In the genomic region with DNA sequence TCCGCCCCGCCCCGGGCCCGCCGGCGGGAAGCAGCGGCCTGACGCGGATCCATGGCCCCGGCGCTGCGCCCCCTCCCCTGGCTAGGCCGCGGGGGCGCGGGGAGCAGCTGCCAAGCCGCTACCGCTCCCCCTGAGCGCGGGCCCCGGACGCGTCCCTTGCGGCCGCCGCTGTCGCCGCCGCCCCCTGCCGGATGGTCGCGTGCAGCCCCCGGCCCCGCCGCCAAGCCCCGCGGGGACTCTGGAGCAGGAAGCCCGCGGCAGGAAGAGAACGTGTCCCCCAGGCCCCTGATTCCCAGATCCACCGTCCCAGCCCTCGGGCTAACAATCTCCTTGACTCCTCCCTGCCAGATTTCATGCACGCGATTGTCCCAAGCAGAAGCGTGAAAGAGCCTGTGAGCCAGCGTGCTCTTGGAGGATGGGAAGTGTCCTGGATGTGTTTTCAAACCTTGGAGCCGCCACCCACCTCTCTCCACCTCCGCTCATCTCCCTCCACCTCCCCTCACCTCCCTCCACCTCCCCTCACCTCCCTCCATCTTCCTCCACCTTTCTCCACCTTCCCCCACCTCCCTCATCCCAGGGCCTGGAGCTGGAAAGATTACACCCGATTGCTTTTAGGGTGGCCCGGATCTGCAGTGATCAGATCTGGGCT, we compare ENCODE assay signal across 9 cellular contexts. TPM values are rescaled to one million over a fixed set of nuclear protein-coding genes. Genes with fewer than 3 reads are reported as not detected.
DNase-seq lines count a peak whose midpoint lies in the region; ATAC-seq, FAIRE-seq and TF ChIP-seq lines count a peak whose summit lies in the region.
"Had no signal": no experiment of that assay in that cellular context is flagged by ENCODE, and none has a peak within 500 bp of the region (broad histone marks: within the 10 kb centered on the region; RNA-seq: fewer than 3 reads in every experiment).

No MANE protein-coding gene starts in this region.

- no peak for FAIRE-seq in GM18507 (lab: Jason Lieb, UNC)

- H3K27ac ChIP-seq in SJSA1 (peak overlapping the region; percentile 87), heart left ventricle (peak overlapping the region; percentile 21 to 86 (median 79))
- H3K27ac ChIP-seq: HL-60 had no signal

- H3K9ac ChIP-seq in adipocyte (ENCODE audit: low read length): peak overlapping the region; percentile 86

- H3K9me3 ChIP-seq in SJSA1 (replicated peaks) (no peaks in the 10 kb centered on the region), adipocyte (ENCODE audit: control insufficient read depth, low read length) (no peaks in the 10 kb centered on the region), heart left ventricle (no peaks in the 10 kb centered on the region)

- H3K4me3 ChIP-seq in AG04449 (ENCODE audit: low read depth, low read length) (peak overlapping the region; percentile 58), SJSA1 (peak overlapping the region; percentile 57), adipocyte (ENCODE audit: low read length) (peak overlapping the region; percentile 79), heart left ventricle (peak overlapping the region; percentile 47 to 73 (median 64))

- intact Hi-C loops in heart left ventricle (cut with DNase I) (loop anchor here in 7 of 10 donors (2.0 to 10.0 kb wide), 6 partner anchors 226 to 311 kb away; a partner anchor contains a TSS), posterior cingulate gyrus (cut with DNase I) (loop anchor here (2.0 to 10.0 kb wide), 4 partner anchors 62 to 311 kb away; a partner anchor contains a TSS)

- DNase-seq in AG04449 (ENCODE audit: low read depth, low spot score) (no peak), GM18507 (ENCODE audit: extremely low spot score, insufficient read length, low read depth) (peak; percentile 18), SJSA1 (ENCODE audit: low read depth in 1 of 2, low spot score in 2 of 2) (peak; percentile 57 to 80), adipocyte (ENCODE audit: low read depth) (peak; percentile 76), heart left ventricle (peak; percentile 47 to 79 (median 57)), posterior cingulate gyrus (peak; percentile 29 to 91 (median 48)), SIG-M5 treated with dmso at 0.1 percent for 504 hours (lab: John Stamatoyannopoulos, UW; ENCODE audit: unreplicated experiment) (no peak)

- ATAC-seq in HG03097 (IDR thresholded peaks at IDR 0.05; ENCODE audit: low FRiP score, unreplicated experiment): peak; percentile 64
- peak; percentile 18 to 65 (median 58) for ATAC-seq in heart left ventricle

- POLR2A ChIA-PET in AG04449 (lab: Yijun Ruan, JAX): interaction anchor here (0.7 to 1.0 kb wide), 2 partner anchors 11 to 30 kb away, joined by 3 read pairs; no protein-coding TSS in a partner anchor

- H3K4me1 ChIP-seq in SJSA1 (replicated peaks): peaks cover 43% of the 10 kb centered on the region
- H3K4me1 ChIP-seq in adipocyte (ENCODE audit: control insufficient read depth, insufficient read depth, low read length): peaks cover 38% of the 10 kb centered on the region
- H3K4me1 ChIP-seq in heart left ventricle: peaks cover 0 to 29% (median 13%) of the 10 kb centered on the region in 12 donors

- WGBS in heart left ventricle, 4 donors: 1 to 10% (median 3%) methylated on average over 8 to 50 of the region's 50 CpGs

- H3K27me3 ChIP-seq in SJSA1 (replicated peaks) (no peaks in the 10 kb centered on the region), adipocyte (replicated peaks; ENCODE audit: control insufficient read depth, insufficient read depth, low read length) (no peaks in the 10 kb centered on the region), heart left ventricle (no peaks in the 10 kb centered on the region)

- no peak for TF ChIP-seq POLR2A in heart left ventricle (IDR thresholded peaks at IDR 0.05)

- CTCF ChIA-PET in AG04449 (lab: Yijun Ruan, JAX): interaction anchor here (1.4 to 1.7 kb wide), 2 partner anchors 11 to 310 kb away, joined by 3 to 5 read pairs; no protein-coding TSS in a partner anchor

- TF ChIP-seq CTCF in AG04449 (IDR thresholded peaks at IDR 0.05; ENCODE audit: insufficient read depth, low read length, missing control alignments) (peak; percentile 10), heart left ventricle (IDR thresholded peaks at IDR 0.05) (peak in 10 of 12 donors; percentile 20 to 57 (median 46))

- peaks cover 7% of the 10 kb centered on the region; the same call in 1 of the 2 replicates for H3K36me3 ChIP-seq in SJSA1
- H3K36me3 ChIP-seq in adipocyte (ENCODE audit: control insufficient read depth, insufficient read depth, low read length, severe bottlenecking): no peaks in the 10 kb centered on the region
- no peaks in the 10 kb centered on the region for H3K36me3 ChIP-seq in heart left ventricle

RNA-seq across cellular contexts. Expression of a gene that starts 0.4 kb away (rescaled TPM):
- total RNA-seq in SJSA1 (2014; rRNA removed; shearing (Covaris generic)): 15.0 and 48.6 TPM in 2 replicates
- total RNA-seq in heart left ventricle: 10 to 100 TPM in 1 of 9 donors, 1 to 10 TPM in 8; 1.9 to 13.1 (median 4.6) TPM
- polyA plus RNA-seq in heart left ventricle: 1 to 10 TPM; 3.3 to 5.2 TPM

Comparison
In these comparisons a context has a peak if more than half of its experiments do, and no peak if none do; other contexts are left out.
1. DNase-seq: peak in GM18507 (single experiment), SJSA1 (2 of 2), adipocyte (single experiment), heart left ventricle (5 of 5) and posterior cingulate gyrus (10 of 10); none in AG04449 (single experiment) and SIG-M5 treated with dmso at 0.1 percent for 504 hours (single experiment).
2. Peak in every context shown above with its lines, with median percentiles within 50 percentile points of each other: H3K4me3 ChIP-seq.